8 cellular contexts compared by ENCODE assay signal in the genomic region with DNA sequence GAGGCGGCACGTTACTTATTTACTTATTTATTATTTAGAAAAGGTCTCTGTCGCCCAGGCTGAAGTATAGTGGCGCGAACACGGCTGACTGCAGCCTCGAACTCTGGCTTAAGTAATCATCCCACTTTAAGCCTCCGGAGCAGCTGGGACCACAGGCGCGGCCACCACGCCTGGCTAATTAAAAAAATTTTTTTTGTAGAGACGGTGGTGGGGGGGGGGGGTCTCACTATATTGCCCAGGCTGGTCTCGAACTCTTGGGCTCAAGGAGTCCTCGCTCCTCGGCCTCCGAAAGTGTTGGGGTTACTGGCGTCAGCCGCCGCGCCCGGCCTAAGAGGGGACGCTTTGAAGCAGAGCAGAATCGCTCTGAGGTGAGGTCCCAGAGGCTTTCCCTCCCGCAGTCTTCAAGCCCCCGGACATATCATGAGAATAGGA. TPM values are rescaled to one million over a fixed set of nuclear protein-coding genes. Genes with fewer than 3 reads are reported as not detected.
DNase-seq lines count a peak whose midpoint lies in the region; ATAC-seq lines count a peak whose summit lies in the region.

No MANE protein-coding gene starts in this region.

- no peak for ATAC-seq in GM19452 (IDR thresholded peaks at IDR 0.05; ENCODE audit: unreplicated experiment)

- H3K36me3 ChIP-seq in BLaER1 treated with 17β-estradiol and CSF1 and Interleukin-3, amounts not matched to agents 10 nM and 100 nM: peaks cover 2 to 37% (median 33%) of the 10 kb centered on the region in 11 experiments; a peak in 20 of 22 replicates
- H3K36me3 ChIP-seq in duodenal mucosa (ENCODE audit: control insufficient read depth in 1 of 2, insufficient read depth in 2 of 2, low read length in 2 of 2) (peaks cover 0 to under 1% of the 10 kb centered on the region in 2 donors), neuron (ENCODE audit: insufficient read depth, low read length) (no peaks in the 10 kb centered on the region)

- peak overlapping the region; percentile 85 to 99 (median 93) for H3K4me2 ChIP-seq in BLaER1 treated with 17β-estradiol and CSF1 and Interleukin-3, amounts not matched to agents 10 nM and 100 nM

- H2AFZ ChIP-seq in neuron (ENCODE audit: low read depth, low read length): peak overlapping the region; percentile 72

- H3K4me3 ChIP-seq in BLaER1 treated with 17β-estradiol and CSF1 and Interleukin-3, amounts not matched to agents 10 nM and 100 nM: peak overlapping the region; percentile 87 to 100 (median 96)
- H3K4me3 ChIP-seq in Jurkat, Clone E6-1 (ENCODE audit: low read length): peak overlapping the region; percentile 63
- peak overlapping the region; percentile 63 to 81 for H3K4me3 ChIP-seq in duodenal mucosa (ENCODE audit: low read depth in 1 of 2, low read length in 2 of 2)
- H3K4me3 ChIP-seq in neuron (ENCODE audit: low read length): peak overlapping the region; percentile 78

- H3K4me1 ChIP-seq in BLaER1 treated with 17β-estradiol and CSF1 and Interleukin-3, amounts not matched to agents 10 nM and 100 nM: peaks cover 39 to 59% (median 46%) of the 10 kb centered on the region in 10 experiments
- H3K4me1 ChIP-seq in duodenal mucosa (ENCODE audit: control insufficient read depth in 1 of 2, insufficient read depth in 2 of 2, low read length in 2 of 2) (peaks cover 16 to 22% of the 10 kb centered on the region in 2 donors), neuron (ENCODE audit: insufficient read depth, low read length) (peaks cover 40% of the 10 kb centered on the region)

- H3K27ac ChIP-seq in BLaER1 treated with 17β-estradiol and CSF1 and Interleukin-3, amounts not matched to agents 10 nM and 100 nM: peak overlapping the region; percentile 94 to 100 (median 99)
- H3K27ac ChIP-seq in duodenal mucosa (ENCODE audit: low read depth, low read length): peak overlapping the region; percentile 79

- H3K9ac ChIP-seq in BLaER1 treated with 17β-estradiol and CSF1 and Interleukin-3, amounts not matched to agents 10 nM and 100 nM: peak overlapping the region; percentile 89 to 100 (median 100)
- H3K9ac ChIP-seq in duodenal mucosa (ENCODE audit: low read depth in 1 of 2, low read length in 2 of 2): peak overlapping the region in 1 of 2 donors; percentile 96

- H3K9me3 ChIP-seq in BLaER1 treated with 17β-estradiol and CSF1 and Interleukin-3, amounts not matched to agents 10 nM and 100 nM (replicated peaks in 1 of 11): peaks cover 0 to 18% (median 0%) of the 10 kb centered on the region in 11 experiments; a peak in 2 of 22 replicates
- H3K9me3 ChIP-seq in duodenal mucosa (ENCODE audit: control insufficient read depth in 1 of 2, low read length in 2 of 2) (no peaks in the 10 kb centered on the region), neuron (ENCODE audit: low read length) (no peaks in the 10 kb centered on the region)

- H3K27me3 ChIP-seq in BLaER1 treated with 17β-estradiol and CSF1 and Interleukin-3, amounts not matched to agents 10 nM and 100 nM: no peaks in the 10 kb centered on the region
- H3K27me3 ChIP-seq in duodenal mucosa (ENCODE audit: control insufficient read depth in 1 of 2, insufficient read depth in 2 of 2, low read length in 2 of 2): no peaks in the 10 kb centered on the region
- H3K27me3 ChIP-seq in neuron (ENCODE audit: insufficient read depth, low read length): no peaks in the 10 kb centered on the region

- DNase-seq in Jurkat, Clone E6-1 (ENCODE audit: low read depth, low spot score): no peak
- DNase-seq in SW 1271 (lab: John Stamatoyannopoulos, UW) (no peak), NCI-H1092 treated with DMSO at 0.1 percent for 48 hours (lab: John Stamatoyannopoulos, UW) (no peak), superior temporal gyrus (ENCODE audit: extremely low spot score) (no peak)

- H4K20me1 ChIP-seq in BLaER1 treated with 17β-estradiol and CSF1 and Interleukin-3, amounts not matched to agents 10 nM and 100 nM: peaks cover 38 to 43% (median 41%) of the 10 kb centered on the region in 11 experiments

RNA-seq across cellular contexts. Expression of a gene that starts 0.7 kb away (rescaled TPM):
- 7.9 TPM for polyA plus RNA-seq in Jurkat, Clone E6-1 (2012; ENCODE audit: insufficient read depth, insufficient read length)

RNA-seq across cellular contexts. Expression of a gene that starts 16.1 kb away (rescaled TPM):
- polyA plus RNA-seq in Jurkat, Clone E6-1 (2012; ENCODE audit: insufficient read depth, insufficient read length): 8.1 TPM

RNA-seq across cellular contexts. Expression of a gene that starts 42.8 kb away (rescaled TPM):
- polyA plus RNA-seq in Jurkat, Clone E6-1 (2012; ENCODE audit: insufficient read depth, insufficient read length): 40.6 TPM
